Comparison of ENCODE assay signal across 9 cellular contexts in genomic region chr19:6238643-6239281, GRCh38. TPM values are rescaled to one million over a fixed set of nuclear protein-coding genes. Genes with fewer than 3 reads are reported as not detected.
DNase-seq lines count a peak whose midpoint lies in the region; ATAC-seq and TF ChIP-seq lines count a peak whose summit lies in the region.
"Had no signal": no experiment of that assay in that cellular context is flagged by ENCODE, and none has a peak within 500 bp of the region (broad histone marks: within the 10 kb centered on the region; RNA-seq: fewer than 3 reads in every experiment).

No MANE protein-coding gene starts in this region.

- H3K9me3 ChIP-seq in OCI-LY7 (ENCODE audit: low read length), result no peaks in the 10 kb centered on the region

- H3K27me3 Mint-ChIP-seq in neural crest cell (ENCODE audit: low read depth), result no peaks in the 10 kb centered on the region

- no peaks in the 10 kb centered on the region for H4K20me1 ChIP-seq in OCI-LY7 (ENCODE audit: insufficient read depth, low read length)

- H3K9me2 ChIP-seq in OCI-LY7 (ENCODE audit: insufficient read depth, low read length), result no peaks in the 10 kb centered on the region

- TF ChIP-seq CTCF in AG10803 (conservative IDR thresholded peaks at IDR 0.05; ENCODE audit: low read length) (no peak), dorsolateral prefrontal cortex (IDR thresholded peaks at IDR 0.05 in 54 of 56, conservative IDR thresholded peaks at IDR 0.05 in 2 of 56; ENCODE audit: low read depth in 1 of 56, partially characterized antibody in 56 of 56) (no peak), neural crest cell (conservative IDR thresholded peaks at IDR 0.05) (no peak), OCI-LY7 (conservative IDR thresholded peaks at IDR 0.05; ENCODE audit: low read length) (no peak)

- no peak overlapping the region for H3K4me3 Mint-ChIP-seq in neural crest cell

- no peaks in the 10 kb centered on the region for H3K36me3 Mint-ChIP-seq in neural crest cell (ENCODE audit: low read depth)

- no peak overlapping the region for H3K4me3 ChIP-seq in AG10803 (ENCODE audit: low read length)
- H3K4me3 ChIP-seq in dorsolateral prefrontal cortex, result peak overlapping the region in 2 of 59 donors; percentile 6 to 7
- no peak overlapping the region for H3K4me3 ChIP-seq in OCI-LY7 (ENCODE audit: low read depth, low read length, poor library complexity, severe bottlenecking)

- no peaks in the 10 kb centered on the region for H3K36me3 ChIP-seq in OCI-LY7 (ENCODE audit: insufficient read depth, low read length)

- DNase-seq in AG10803 (ENCODE audit: low read depth), result peak; percentile 81
- DNase-seq in NCI-H2029 treated with DMSO at 0.1 percent for 48 hours (lab: John Stamatoyannopoulos, UW), result peak; percentile 36
- DNase-seq in dorsolateral prefrontal cortex, result peak in 1 of 10 donors; percentile 42
- no peak for DNase-seq in neural crest cell (ENCODE audit: low read depth, low spot score)
- DNase-seq in HuH-7 (ENCODE audit: low spot score), result no peak
- DNase-seq in NCI-H2227 treated with DMSO at 0.1 percent for 48 hours (lab: John Stamatoyannopoulos, UW), result no peak
- no peak for DNase-seq in OCI-LY7 (ENCODE audit: low spot score)
- DNase-seq: NCI-H1694 had no signal

- no peak overlapping the region for H3K4me2 ChIP-seq in OCI-LY7 (ENCODE audit: low read length)

- H3K79me2 ChIP-seq in OCI-LY7 (ENCODE audit: insufficient read depth, low read depth, low read length), result peaks cover 16% of the 10 kb centered on the region

- peaks cover 8% of the 10 kb centered on the region for H3K4me1 ChIP-seq in OCI-LY7 (ENCODE audit: insufficient read depth, low read length, poor library complexity, severe bottlenecking)

- peak overlapping the region; percentile 95 for H3K27ac Mint-ChIP-seq in neural crest cell (ENCODE audit: unreplicated experiment)

- POLR2A ChIA-PET in OCI-LY7 (lab: Charles Lee), result no interaction called here

- BruUV-seq in OCI-LY7 (replicated peaks; lab: Mats Ljungman, UMichigan), result no TSS peak

- intact Hi-C loops in dorsolateral prefrontal cortex (cut with DNase I), result no loop called here
- intact Hi-C loops in OCI-LY7 (cut with micrococcal nuclease; ENCODE audit: unreplicated experiment), result no loop called here

- H3K4me1 Mint-ChIP-seq in neural crest cell, result peaks cover 54% of the 10 kb centered on the region

- H2AFZ ChIP-seq in OCI-LY7 (ENCODE audit: low read length), result no peak overlapping the region

- no peaks in the 10 kb centered on the region for H3K27me3 ChIP-seq in dorsolateral prefrontal cortex

- H3K9me3 Mint-ChIP-seq in neural crest cell, result no peaks in the 10 kb centered on the region

- CTCF ChIA-PET in OCI-LY7 (lab: Charles Lee; ENCODE audit: unreplicated experiment), result no interaction called here

- peak overlapping the region in 49 of 59 donors; percentile 9 to 94 (median 63) for H3K27ac ChIP-seq in dorsolateral prefrontal cortex
- no peak overlapping the region for H3K27ac ChIP-seq in OCI-LY7 (ENCODE audit: low read depth, low read length, poor library complexity, severe bottlenecking)

- no peak for ATAC-seq in GM21717 (IDR thresholded peaks at IDR 0.05; ENCODE audit: unreplicated experiment)

RNA-seq across cellular contexts. Expression of gene MLLT1, which starts 41.0 kb away (rescaled TPM):
- total RNA-seq in dorsolateral prefrontal cortex, result 100 to 1,000 TPM in 56 of 120 experiments, 10 to 100 TPM in 64; 67.9 to 201 (median 99.1) TPM
- 86.4 and 96.5 TPM in 2 replicates for total RNA-seq in neural crest cell
- 14.3 and 17.5 TPM in 2 replicates for total RNA-seq in OCI-LY7 (2014; rRNA removed; shearing (Covaris generic))
- total RNA-seq in OCI-LY7 (2022), result 55.5 and 56.0 TPM in 2 replicates

Comparison
In these comparisons a context has a peak if more than half of its experiments do, and no peak if none do; other contexts are left out.
1. DNase-seq: peak in AG10803 (single experiment) and NCI-H2029 treated with DMSO at 0.1 percent for 48 hours (single experiment); none in neural crest cell (single experiment), HuH-7 (single experiment), NCI-H2227 treated with DMSO at 0.1 percent for 48 hours (single experiment) and OCI-LY7 (single experiment).